ENCODE assay signal across 9 cellular contexts in genomic region chr17:74981979-74982662, GRCh38. TPM values are rescaled to one million over a fixed set of nuclear protein-coding genes. Genes with fewer than 3 reads are reported as not detected.
A peak's percentile ranks its signal among the peaks of the same experiment; 100 is the strongest.
DNase-seq lines count a peak whose midpoint lies in the region; ATAC-seq and TF ChIP-seq lines count a peak whose summit lies in the region.
"Had no signal": no experiment of that assay in that cellular context is flagged by ENCODE, and none has a peak within 500 bp of the region (broad histone marks: within the 10 kb centered on the region; RNA-seq: fewer than 3 reads in every experiment).

No MANE protein-coding gene starts in this region.

- peak overlapping the region; percentile 99 for H3K18ac ChIP-seq in neuronal stem cell (ENCODE audit: low read length)

- peak overlapping the region; percentile 92 for H2BK5ac ChIP-seq in neuronal stem cell (ENCODE audit: low read length)

- no peak overlapping the region for H3K4ac ChIP-seq in neuronal stem cell (ENCODE audit: low read length)

- TF ChIP-seq RAD21 in Ishikawa (IDR thresholded peaks at IDR 0.05; ENCODE audit: low read depth), result peak; percentile 10; the same call in 1 of the 2 replicates

- no peaks in the 10 kb centered on the region for H3K79me1 ChIP-seq in neuronal stem cell (ENCODE audit: low read depth, low read length)

- TF ChIP-seq POLR2A in gastroesophageal sphincter (IDR thresholded peaks at IDR 0.05), result peak; percentile 66 to 69

- no peak overlapping the region for H2BK12ac ChIP-seq in neuronal stem cell (ENCODE audit: low read length)

- TF ChIP-seq EP300 in Ishikawa (IDR thresholded peaks at IDR 0.05; ENCODE audit: borderline replicate concordance) (no peak; the same call in 1 of the 2 replicates), gastroesophageal sphincter (IDR thresholded peaks at IDR 0.05) (no peak)

- H3K27me3 ChIP-seq in gastroesophageal sphincter (no peaks in the 10 kb centered on the region), neuronal stem cell (ENCODE audit: control insufficient read depth in 3 of 3, insufficient read depth in 3 of 3, low read depth in 1 of 3, low read length in 3 of 3) (peaks cover 0 to 3% (median 0%) of the 10 kb centered on the region in 3 experiments), subcutaneous abdominal adipose tissue (ENCODE audit: control insufficient read depth in 5 of 5, insufficient read depth in 4 of 5, low read length in 5 of 5) (no peaks in the 10 kb centered on the region)

- H2AK5ac ChIP-seq in neuronal stem cell (ENCODE audit: low read depth, low read length), result no peak overlapping the region

- peak overlapping the region; percentile 88 for H3K9ac ChIP-seq in neuronal stem cell (ENCODE audit: low read depth, low read length, poor library complexity)
- H3K9ac ChIP-seq in subcutaneous abdominal adipose tissue (ENCODE audit: low read length in 5 of 5), result peak overlapping the region in 4 of 5 donors; percentile 48 to 87 (median 74)

- peak overlapping the region; percentile 97 for H2BK15ac ChIP-seq in neuronal stem cell (ENCODE audit: low read length)

- peak in 3 of 4 experiments; percentile 20 to 50 (median 31) for TF ChIP-seq CTCF in gastroesophageal sphincter (IDR thresholded peaks at IDR 0.05)

- peak overlapping the region; percentile 79 for H3K4me2 ChIP-seq in neuronal stem cell (ENCODE audit: insufficient read depth, low read length, poor library complexity, severe bottlenecking)

- peak; percentile 87 for DNase-seq in GM03348 (ENCODE audit: low spot score)
- DNase-seq in RPMI8226, result peak; percentile 88
- peak; percentile 35 to 80 (median 48) for DNase-seq in activated naive CD4-positive, alpha-beta T cell (lab: John Stamatoyannopoulos, UW)
- DNase-seq in neuronal stem cell (ENCODE audit: low spot score), result peak; percentile 78

- peak overlapping the region; percentile 78 for H3K14ac ChIP-seq in neuronal stem cell (ENCODE audit: low read length)

- H4K8ac ChIP-seq in neuronal stem cell (ENCODE audit: low read depth, low read length), result peak overlapping the region; percentile 87

- H3K36me3 ChIP-seq in gastroesophageal sphincter (no peaks in the 10 kb centered on the region), neuronal stem cell (replicated peaks in 1 of 2; ENCODE audit: control insufficient read depth in 2 of 2, insufficient read depth in 2 of 2, low read length in 2 of 2) (no peaks in the 10 kb centered on the region), subcutaneous abdominal adipose tissue (ENCODE audit: control insufficient read depth in 5 of 5, insufficient read depth in 5 of 5, low read length in 5 of 5) (no peaks in the 10 kb centered on the region)

- H3K4me1 ChIP-seq in gastroesophageal sphincter, result peaks cover 0 to 26% (median 9%) of the 10 kb centered on the region in 3 donors
- peaks cover 2 to 6% of the 10 kb centered on the region in 2 donors for H3K4me1 ChIP-seq in neuronal stem cell (ENCODE audit: control insufficient read depth in 2 of 2, insufficient read depth in 1 of 2, low read depth in 1 of 2, low read length in 2 of 2)
- peaks cover 3 to 25% (median 22%) of the 10 kb centered on the region in 5 donors for H3K4me1 ChIP-seq in subcutaneous abdominal adipose tissue (ENCODE audit: control insufficient read depth in 5 of 5, insufficient read depth in 5 of 5, low read length in 5 of 5)

- H4K91ac ChIP-seq in neuronal stem cell (ENCODE audit: low read depth, low read length, poor library complexity), result no peak overlapping the region

- H3K27ac ChIP-seq in gastroesophageal sphincter (peak overlapping the region; percentile 68 to 97 (median 92)), neuronal stem cell (replicated peaks; ENCODE audit: low read length) (peak overlapping the region; percentile 78), subcutaneous abdominal adipose tissue (ENCODE audit: low read depth, low read length) (peak overlapping the region; percentile 45)

- H3K4me3 ChIP-seq in gastroesophageal sphincter (peak overlapping the region; percentile 61 to 69), neuronal stem cell (ENCODE audit: low read length in 2 of 2) (peak overlapping the region; percentile 88 to 92), subcutaneous abdominal adipose tissue (ENCODE audit: low read depth in 1 of 5, low read length in 5 of 5) (peak overlapping the region; percentile 70 to 84 (median 78))

- H2BK120ac ChIP-seq in neuronal stem cell (ENCODE audit: low read depth, low read length), result no peak overlapping the region

- no peaks in the 10 kb centered on the region for H3K9me3 ChIP-seq in gastroesophageal sphincter
- peaks cover 0 to 2% of the 10 kb centered on the region in 2 donors for H3K9me3 ChIP-seq in neuronal stem cell (replicated peaks in 1 of 2; ENCODE audit: control insufficient read depth in 2 of 2, insufficient read depth in 1 of 2, low read depth in 1 of 2, low read length in 2 of 2)
- H3K9me3 ChIP-seq in subcutaneous abdominal adipose tissue (ENCODE audit: control insufficient read depth in 5 of 5, low read length in 5 of 5), result no peaks in the 10 kb centered on the region

- peak overlapping the region; percentile 98 for H3K23ac ChIP-seq in neuronal stem cell (ENCODE audit: low read depth, low read length, poor library complexity)

- 0% methylated on average over 15 of the region's 61 CpGs; no CpG with 5 or more reads in 1 of the 2 donors for WGBS in gastroesophageal sphincter (ENCODE audit: low coverage in 1 of 2), 2 donors
- no CpG with 5 or more reads among the region's 61 CpGs for WGBS in neuronal stem cell (ENCODE audit: extremely low coverage in 2 of 2, insufficient read length in 2 of 2, insufficient replicate concordance in 1 of 2), 2 donors

- H2AFZ ChIP-seq in neuronal stem cell (ENCODE audit: low read length), result peak overlapping the region; percentile 90

- ATAC-seq in gastroesophageal sphincter, result peak; percentile 92
- ATAC-seq in HG03342 (IDR thresholded peaks at IDR 0.05; ENCODE audit: unreplicated experiment), result no peak

TF ChIP-seq in Ishikawa, 13 proteins besides CTCF, POLR2A, EP300 and RAD21:
- TF ChIP-seq CEBPB (IDR thresholded peaks at IDR 0.05), result no peak
- TF ChIP-seq, protein P1, sequence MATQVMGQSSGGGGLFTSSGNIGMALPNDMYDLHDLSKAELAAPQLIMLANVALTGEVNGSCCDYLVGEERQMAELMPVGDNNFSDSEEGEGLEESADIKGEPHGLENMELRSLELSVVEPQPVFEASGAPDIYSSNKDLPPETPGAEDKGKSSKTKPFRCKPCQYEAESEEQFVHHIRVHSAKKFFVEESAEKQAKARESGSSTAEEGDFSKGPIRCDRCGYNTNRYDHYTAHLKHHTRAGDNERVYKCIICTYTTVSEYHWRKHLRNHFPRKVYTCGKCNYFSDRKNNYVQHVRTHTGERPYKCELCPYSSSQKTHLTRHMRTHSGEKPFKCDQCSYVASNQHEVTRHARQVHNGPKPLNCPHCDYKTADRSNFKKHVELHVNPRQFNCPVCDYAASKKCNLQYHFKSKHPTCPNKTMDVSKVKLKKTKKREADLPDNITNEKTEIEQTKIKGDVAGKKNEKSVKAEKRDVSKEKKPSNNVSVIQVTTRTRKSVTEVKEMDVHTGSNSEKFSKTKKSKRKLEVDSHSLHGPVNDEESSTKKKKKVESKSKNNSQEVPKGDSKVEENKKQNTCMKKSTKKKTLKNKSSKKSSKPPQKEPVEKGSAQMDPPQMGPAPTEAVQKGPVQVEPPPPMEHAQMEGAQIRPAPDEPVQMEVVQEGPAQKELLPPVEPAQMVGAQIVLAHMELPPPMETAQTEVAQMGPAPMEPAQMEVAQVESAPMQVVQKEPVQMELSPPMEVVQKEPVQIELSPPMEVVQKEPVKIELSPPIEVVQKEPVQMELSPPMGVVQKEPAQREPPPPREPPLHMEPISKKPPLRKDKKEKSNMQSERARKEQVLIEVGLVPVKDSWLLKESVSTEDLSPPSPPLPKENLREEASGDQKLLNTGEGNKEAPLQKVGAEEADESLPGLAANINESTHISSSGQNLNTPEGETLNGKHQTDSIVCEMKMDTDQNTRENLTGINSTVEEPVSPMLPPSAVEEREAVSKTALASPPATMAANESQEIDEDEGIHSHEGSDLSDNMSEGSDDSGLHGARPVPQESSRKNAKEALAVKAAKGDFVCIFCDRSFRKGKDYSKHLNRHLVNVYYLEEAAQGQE (IDR thresholded peaks at IDR 0.05; ENCODE audit: low read depth), result no peak
- TF ChIP-seq ZBTB7A (IDR thresholded peaks at IDR 0.05; ENCODE audit: low read depth), result peak; percentile 72; the same call in 1 of the 2 replicates
- TF ChIP-seq TEAD4 (IDR thresholded peaks at IDR 0.05), result no peak
- peak; percentile 64 for TF ChIP-seq TCF12 (IDR thresholded peaks at IDR 0.05; ENCODE audit: low read depth)
- TF ChIP-seq YY1 (IDR thresholded peaks at IDR 0.05; ENCODE audit: low read depth), result no peak; the same call in none of the 2 replicates
- no peak for TF ChIP-seq EGR1 (IDR thresholded peaks at IDR 0.05)
- no peak for TF ChIP-seq FOXM1 (IDR thresholded peaks at IDR 0.05; ENCODE audit: borderline replicate concordance, low read depth)
- TF ChIP-seq, protein P2, sequence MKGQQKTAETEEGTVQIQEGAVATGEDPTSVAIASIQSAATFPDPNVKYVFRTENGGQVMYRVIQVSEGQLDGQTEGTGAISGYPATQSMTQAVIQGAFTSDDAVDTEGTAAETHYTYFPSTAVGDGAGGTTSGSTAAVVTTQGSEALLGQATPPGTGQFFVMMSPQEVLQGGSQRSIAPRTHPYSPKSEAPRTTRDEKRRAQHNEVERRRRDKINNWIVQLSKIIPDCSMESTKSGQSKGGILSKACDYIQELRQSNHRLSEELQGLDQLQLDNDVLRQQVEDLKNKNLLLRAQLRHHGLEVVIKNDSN (IDR thresholded peaks at IDR 0.05), result 0 out of 2 replicates have a peak, but pooled peaks have one; percentile 9
- TF ChIP-seq TAF1 (IDR thresholded peaks at IDR 0.05; ENCODE audit: low read depth), result peak; percentile 77
- no peak; the same call in 1 of the 2 replicates for TF ChIP-seq NFIC (IDR thresholded peaks at IDR 0.05)
- TF ChIP-seq, protein P3, sequence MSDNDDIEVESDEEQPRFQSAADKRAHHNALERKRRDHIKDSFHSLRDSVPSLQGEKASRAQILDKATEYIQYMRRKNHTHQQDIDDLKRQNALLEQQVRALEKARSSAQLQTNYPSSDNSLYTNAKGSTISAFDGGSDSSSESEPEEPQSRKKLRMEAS (IDR thresholded peaks at IDR 0.05), result peak; percentile 89
- no peak; the same call in none of the 2 replicates for TF ChIP-seq CREB1 (IDR thresholded peaks at IDR 0.05; ENCODE audit: low read depth)

RNA-seq across cellular contexts. Expression of gene CDR2L, which starts 5.3 kb away (rescaled TPM):
- total RNA-seq in gastroesophageal sphincter, result 10 to 100 TPM; 11.8 to 35.3 (median 18.1) TPM
- 12.6 TPM for polyA plus RNA-seq in neuronal stem cell (2013, experiment 1 of 2)
- 12.5 TPM for polyA plus RNA-seq in neuronal stem cell (2013, experiment 2 of 2)

RNA-seq across cellular contexts. Expression of gene HID1, which starts 9.6 kb away (rescaled TPM):
- total RNA-seq in gastroesophageal sphincter, result 10 to 100 TPM in 2 of 4 donors, 1 to 10 TPM in 2; 4.6 to 21.9 (median 10.8) TPM
- polyA plus RNA-seq in neuronal stem cell (2013, experiment 1 of 2), result 8.1 TPM
- 7.5 TPM for polyA plus RNA-seq in neuronal stem cell (2013, experiment 2 of 2)

RNA-seq across cellular contexts. Expression of gene MRPL58, which starts 30.3 kb away (rescaled TPM):
- total RNA-seq in gastroesophageal sphincter, result 100 to 1,000 TPM in 1 of 4 donors, 10 to 100 TPM in 3; 36.6 to 112 (median 50.5) TPM
- 34.0 TPM for polyA plus RNA-seq in neuronal stem cell (2013, experiment 1 of 2)
- 32.1 TPM for polyA plus RNA-seq in neuronal stem cell (2013, experiment 2 of 2)

RNA-seq across cellular contexts. Expression of gene OTOP3, which starts 46.4 kb away (rescaled TPM):
- total RNA-seq in gastroesophageal sphincter, result under 1 TPM in 2 of 4 donors, not detected in 2; 0.31 to 0.82 TPM
- not detected for polyA plus RNA-seq in neuronal stem cell (2013, experiment 1 of 2)
- polyA plus RNA-seq in neuronal stem cell (2013, experiment 2 of 2), result not detected
- total RNA-seq: subcutaneous adipose tissue had no signal

RNA-seq across cellular contexts. Expression of gene OTOP2, which starts 58.0 kb away (rescaled TPM):
- not detected for total RNA-seq in gastroesophageal sphincter
- polyA plus RNA-seq in neuronal stem cell (2013, experiment 1 of 2), result not detected
- not detected for polyA plus RNA-seq in neuronal stem cell (2013, experiment 2 of 2)
